Comparison of ENCODE assay signal across 2 cellular contexts in the genomic region with DNA sequence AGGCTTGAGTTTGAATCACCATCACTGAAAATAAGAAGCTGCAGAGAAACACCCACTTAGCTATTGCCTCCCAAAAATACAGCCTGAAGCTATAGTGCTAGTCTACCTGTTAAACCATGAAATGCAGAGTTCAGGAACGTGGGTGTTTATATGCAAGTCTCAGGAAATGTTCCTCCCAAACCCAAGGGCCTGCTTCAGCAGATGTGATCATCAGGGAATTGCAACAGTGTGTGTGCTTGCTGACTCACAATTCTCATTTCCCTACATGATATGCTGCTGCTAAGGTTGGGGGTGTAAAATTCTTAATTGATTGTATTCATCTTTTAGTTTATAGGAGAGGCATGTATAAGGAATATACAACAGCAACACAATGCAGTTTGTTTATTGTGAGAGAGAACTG.
TF ChIP-seq lines count a peak whose summit lies in the region.

No MANE protein-coding gene starts in this region.

TF ChIP-seq in SK-N-SH, 30 proteins besides CTCF, POLR2A, EP300 and RAD21 (continued from another document):
- TF ChIP-seq, protein P1, sequence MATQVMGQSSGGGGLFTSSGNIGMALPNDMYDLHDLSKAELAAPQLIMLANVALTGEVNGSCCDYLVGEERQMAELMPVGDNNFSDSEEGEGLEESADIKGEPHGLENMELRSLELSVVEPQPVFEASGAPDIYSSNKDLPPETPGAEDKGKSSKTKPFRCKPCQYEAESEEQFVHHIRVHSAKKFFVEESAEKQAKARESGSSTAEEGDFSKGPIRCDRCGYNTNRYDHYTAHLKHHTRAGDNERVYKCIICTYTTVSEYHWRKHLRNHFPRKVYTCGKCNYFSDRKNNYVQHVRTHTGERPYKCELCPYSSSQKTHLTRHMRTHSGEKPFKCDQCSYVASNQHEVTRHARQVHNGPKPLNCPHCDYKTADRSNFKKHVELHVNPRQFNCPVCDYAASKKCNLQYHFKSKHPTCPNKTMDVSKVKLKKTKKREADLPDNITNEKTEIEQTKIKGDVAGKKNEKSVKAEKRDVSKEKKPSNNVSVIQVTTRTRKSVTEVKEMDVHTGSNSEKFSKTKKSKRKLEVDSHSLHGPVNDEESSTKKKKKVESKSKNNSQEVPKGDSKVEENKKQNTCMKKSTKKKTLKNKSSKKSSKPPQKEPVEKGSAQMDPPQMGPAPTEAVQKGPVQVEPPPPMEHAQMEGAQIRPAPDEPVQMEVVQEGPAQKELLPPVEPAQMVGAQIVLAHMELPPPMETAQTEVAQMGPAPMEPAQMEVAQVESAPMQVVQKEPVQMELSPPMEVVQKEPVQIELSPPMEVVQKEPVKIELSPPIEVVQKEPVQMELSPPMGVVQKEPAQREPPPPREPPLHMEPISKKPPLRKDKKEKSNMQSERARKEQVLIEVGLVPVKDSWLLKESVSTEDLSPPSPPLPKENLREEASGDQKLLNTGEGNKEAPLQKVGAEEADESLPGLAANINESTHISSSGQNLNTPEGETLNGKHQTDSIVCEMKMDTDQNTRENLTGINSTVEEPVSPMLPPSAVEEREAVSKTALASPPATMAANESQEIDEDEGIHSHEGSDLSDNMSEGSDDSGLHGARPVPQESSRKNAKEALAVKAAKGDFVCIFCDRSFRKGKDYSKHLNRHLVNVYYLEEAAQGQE (IDR thresholded peaks at IDR 0.05; ENCODE audit: low read depth, low read length): no peak

TF ChIP-seq in SK-N-SH treated with all-trans-retinoic acid at 6 μM for 48 hours, 23 proteins besides CTCF, POLR2A, EP300 and RAD21 (continued from another document):
- TF ChIP-seq, protein P2, sequence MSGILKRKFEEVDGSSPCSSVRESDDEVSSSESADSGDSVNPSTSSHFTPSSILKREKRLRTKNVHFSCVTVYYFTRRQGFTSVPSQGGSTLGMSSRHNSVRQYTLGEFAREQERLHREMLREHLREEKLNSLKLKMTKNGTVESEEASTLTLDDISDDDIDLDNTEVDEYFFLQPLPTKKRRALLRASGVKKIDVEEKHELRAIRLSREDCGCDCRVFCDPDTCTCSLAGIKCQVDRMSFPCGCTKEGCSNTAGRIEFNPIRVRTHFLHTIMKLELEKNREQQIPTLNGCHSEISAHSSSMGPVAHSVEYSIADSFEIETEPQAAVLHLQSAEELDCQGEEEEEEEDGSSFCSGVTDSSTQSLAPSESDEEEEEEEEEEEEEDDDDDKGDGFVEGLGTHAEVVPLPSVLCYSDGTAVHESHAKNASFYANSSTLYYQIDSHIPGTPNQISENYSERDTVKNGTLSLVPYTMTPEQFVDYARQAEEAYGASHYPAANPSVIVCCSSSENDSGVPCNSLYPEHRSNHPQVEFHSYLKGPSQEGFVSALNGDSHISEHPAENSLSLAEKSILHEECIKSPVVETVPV (CRISPR knock-in tag; IDR thresholded peaks at IDR 0.05): no peak
- TF ChIP-seq ESRRG (CRISPR knock-in tag; IDR thresholded peaks at IDR 0.05) (no peak), BACH2 (CRISPR knock-in tag; IDR thresholded peaks at IDR 0.05; ENCODE audit: borderline replicate concordance) (no peak), SNAI2 (CRISPR knock-in tag; IDR thresholded peaks at IDR 0.05) (no peak)
- TF ChIP-seq, protein P3, sequence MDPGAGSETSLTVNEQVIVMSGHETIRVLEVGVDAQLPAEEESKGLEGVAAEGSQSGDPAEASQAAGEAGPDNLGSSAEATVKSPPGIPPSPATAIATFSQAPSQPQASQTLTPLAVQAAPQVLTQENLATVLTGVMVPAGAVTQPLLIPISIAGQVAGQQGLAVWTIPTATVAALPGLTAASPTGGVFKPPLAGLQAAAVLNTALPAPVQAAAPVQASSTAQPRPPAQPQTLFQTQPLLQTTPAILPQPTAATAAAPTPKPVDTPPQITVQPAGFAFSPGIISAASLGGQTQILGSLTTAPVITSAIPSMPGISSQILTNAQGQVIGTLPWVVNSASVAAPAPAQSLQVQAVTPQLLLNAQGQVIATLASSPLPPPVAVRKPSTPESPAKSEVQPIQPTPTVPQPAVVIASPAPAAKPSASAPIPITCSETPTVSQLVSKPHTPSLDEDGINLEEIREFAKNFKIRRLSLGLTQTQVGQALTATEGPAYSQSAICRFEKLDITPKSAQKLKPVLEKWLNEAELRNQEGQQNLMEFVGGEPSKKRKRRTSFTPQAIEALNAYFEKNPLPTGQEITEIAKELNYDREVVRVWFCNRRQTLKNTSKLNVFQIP (CRISPR knock-in tag; IDR thresholded peaks at IDR 0.05; ENCODE audit: borderline replicate concordance, low read depth): no peak
